18 cellular contexts compared by ENCODE assay signal in the genomic region with DNA sequence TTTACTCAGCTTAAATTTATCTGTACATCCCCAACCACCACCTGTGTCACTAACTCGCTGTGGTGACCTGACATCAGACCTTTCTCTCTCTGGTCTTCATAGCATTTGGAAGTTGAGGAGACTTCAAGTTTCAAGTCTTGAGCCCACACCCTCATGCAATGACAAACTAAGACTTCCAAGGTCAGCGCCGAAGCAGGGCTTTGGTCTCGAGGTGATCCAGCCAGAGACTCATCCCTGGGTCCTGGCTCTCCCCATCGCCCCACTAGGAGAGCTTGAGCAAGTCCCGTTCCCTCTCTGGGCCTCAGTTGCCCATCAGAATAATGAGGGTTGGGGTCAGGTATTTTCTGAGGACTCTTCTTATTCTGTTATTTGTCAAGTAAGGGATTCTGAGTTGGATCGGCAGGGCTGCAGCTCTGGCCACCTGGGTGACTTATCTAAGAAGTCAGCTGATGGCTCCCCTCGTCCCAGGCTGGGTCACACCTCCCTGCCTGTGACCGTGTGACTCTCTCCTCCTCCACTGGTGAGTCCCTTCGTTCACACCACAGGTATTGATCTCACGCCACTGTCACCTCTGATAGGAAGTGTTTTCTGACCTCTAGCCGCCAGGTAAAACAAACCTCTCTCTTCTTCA.
A peak's percentile ranks its signal among the peaks of the same experiment; 100 is the strongest.
DNase-seq lines count a peak whose midpoint lies in the region; ATAC-seq and TF ChIP-seq lines count a peak whose summit lies in the region.
"Had no signal": no experiment of that assay in that cellular context is flagged by ENCODE, and none has a peak within 500 bp of the region (broad histone marks: within the 10 kb centered on the region; RNA-seq: fewer than 3 reads in every experiment).

No MANE protein-coding gene starts in this region.

- H3K36me3 ChIP-seq in right atrium auricular region = no peaks in the 10 kb centered on the region
- no peaks in the 10 kb centered on the region for H3K36me3 ChIP-seq in hepatocyte (replicated peaks; ENCODE audit: insufficient read depth, low read depth)
- no peaks in the 10 kb centered on the region for H3K36me3 ChIP-seq in neuronal stem cell (replicated peaks in 1 of 2; ENCODE audit: control insufficient read depth in 2 of 2, insufficient read depth in 2 of 2, low read length in 2 of 2)
- no peaks in the 10 kb centered on the region for H3K36me3 ChIP-seq in upper lobe of right lung

- no peak overlapping the region for H3K23ac ChIP-seq in neuronal stem cell (ENCODE audit: low read depth, low read length, poor library complexity)

- peak overlapping the region; percentile 40 for H2AK5ac ChIP-seq in neuronal stem cell (ENCODE audit: low read depth, low read length)

- no peak overlapping the region for H2BK12ac ChIP-seq in neuronal stem cell (ENCODE audit: low read length)

- H2AFZ ChIP-seq in hepatocyte = no peak overlapping the region
- H2AFZ ChIP-seq in neuronal stem cell (ENCODE audit: low read length) = no peak overlapping the region
- H2AFZ ChIP-seq: GM23248 had no signal

- peak overlapping the region; percentile 12 for H3K14ac ChIP-seq in neuronal stem cell (ENCODE audit: low read length)

- no peak overlapping the region for H3K9ac ChIP-seq in neuronal stem cell (ENCODE audit: low read depth, low read length, poor library complexity)
- H3K9ac ChIP-seq: GM23248 had no signal

- no peak overlapping the region for H4K91ac ChIP-seq in neuronal stem cell (ENCODE audit: low read depth, low read length, poor library complexity)

- H3K79me1 ChIP-seq in neuronal stem cell (ENCODE audit: low read depth, low read length) = no peaks in the 10 kb centered on the region

- H4K20me1 ChIP-seq in hepatocyte (ENCODE audit: insufficient read depth, poor library complexity, severe bottlenecking) = no peaks in the 10 kb centered on the region

- H3K27ac ChIP-seq in right atrium auricular region = no peak overlapping the region
- H3K27ac ChIP-seq in hepatocyte = no peak overlapping the region
- no peak overlapping the region for H3K27ac ChIP-seq in neuronal stem cell (replicated peaks; ENCODE audit: low read length)
- H3K27ac ChIP-seq in upper lobe of right lung = no peak overlapping the region
- H3K27ac ChIP-seq: GM23248 had no signal

- no peaks in the 10 kb centered on the region for H3K4me1 ChIP-seq in right atrium auricular region
- no peaks in the 10 kb centered on the region for H3K4me1 ChIP-seq in hepatocyte (ENCODE audit: insufficient read depth)
- no peaks in the 10 kb centered on the region for H3K4me1 ChIP-seq in neuronal stem cell (ENCODE audit: control insufficient read depth in 2 of 2, insufficient read depth in 1 of 2, low read depth in 1 of 2, low read length in 2 of 2)
- H3K4me1 ChIP-seq in upper lobe of right lung = no peaks in the 10 kb centered on the region

- peak; percentile 35 for DNase-seq in cardiac septum (ENCODE audit: low spot score)
- no peak for DNase-seq in right atrium auricular region (ENCODE audit: low spot score)
- DNase-seq in hepatocyte (ENCODE audit: low spot score) = peak; percentile 31
- no peak for DNase-seq in neuronal stem cell (ENCODE audit: low spot score)
- DNase-seq in upper lobe of right lung = peak; percentile 32
- DNase-seq in hippocampal formation (lab: John Stamatoyannopoulos, UW) = no peak
- DNase-seq in activated CD4-positive, alpha-beta T cell treated with anti-CD3 and anti-CD28 coated beads, Interleukin-2, amount 50 U/mL, for 1 hour = no peak
- DNase-seq in Right ventricle myocardium inferior (ENCODE audit: missing footprints) = no peak
- DNase-seq: CD4-positive, CD25-positive, alpha-beta regulatory T cell; DMS79; GM23248; Karpas-422; MV-4-11; NCI-H187; NCI-H446; NCI-H526; OCI-M1 had no signal

- H2BK5ac ChIP-seq in neuronal stem cell (ENCODE audit: low read length) = no peak overlapping the region

- H3K9me3 ChIP-seq in right atrium auricular region (peaks cover 6 to 17% of the 10 kb centered on the region in 2 donors), hepatocyte (ENCODE audit: low read depth) (peaks cover 5% of the 10 kb centered on the region), neuronal stem cell (replicated peaks in 1 of 2; ENCODE audit: control insufficient read depth in 2 of 2, insufficient read depth in 1 of 2, low read depth in 1 of 2, low read length in 2 of 2) (peaks cover 0 to 3% of the 10 kb centered on the region in 2 donors), upper lobe of right lung (no peaks in the 10 kb centered on the region)

- no peak overlapping the region for H3K4ac ChIP-seq in neuronal stem cell (ENCODE audit: low read length)

- H3K4me3 ChIP-seq in right atrium auricular region (no peak overlapping the region), hepatocyte (no peak overlapping the region), neuronal stem cell (ENCODE audit: low read length in 2 of 2) (no peak overlapping the region), upper lobe of right lung (no peak overlapping the region)
- H3K4me3 ChIP-seq: GM23248 had no signal

- intact Hi-C loops in cardiac septum (cut with DNase I) (no loop called here), upper lobe of right lung (cut with DNase I) (no loop called here), Right ventricle myocardium inferior (cut with DNase I) (no loop called here)

- no peak overlapping the region for H3K18ac ChIP-seq in neuronal stem cell (ENCODE audit: low read length)

- no peaks in the 10 kb centered on the region for H3K9me2 ChIP-seq in hepatocyte (replicated peaks; ENCODE audit: insufficient read depth)

- no peak overlapping the region for H3K4me2 ChIP-seq in hepatocyte
- no peak overlapping the region for H3K4me2 ChIP-seq in neuronal stem cell (ENCODE audit: insufficient read depth, low read length, poor library complexity, severe bottlenecking)

- no peak overlapping the region for H2BK120ac ChIP-seq in neuronal stem cell (ENCODE audit: low read depth, low read length)

- H3K27me3 ChIP-seq in right atrium auricular region (no peaks in the 10 kb centered on the region), hepatocyte (no peaks in the 10 kb centered on the region), neuronal stem cell (ENCODE audit: control insufficient read depth in 3 of 3, insufficient read depth in 3 of 3, low read depth in 1 of 3, low read length in 3 of 3) (no peaks in the 10 kb centered on the region), upper lobe of right lung (no peaks in the 10 kb centered on the region)

- H4K8ac ChIP-seq in neuronal stem cell (ENCODE audit: low read depth, low read length) = no peak overlapping the region

- TF ChIP-seq CTCF in right atrium auricular region (IDR thresholded peaks at IDR 0.05) = no peak
- no peak for TF ChIP-seq CTCF in hepatocyte (IDR thresholded peaks at IDR 0.05; ENCODE audit: poor library complexity)
- no peak for TF ChIP-seq CTCF in upper lobe of right lung (IDR thresholded peaks at IDR 0.05)

- ATAC-seq in upper lobe of right lung = no peak
- no peak for ATAC-seq in Right ventricle myocardium inferior
- ATAC-seq: HCT116 had no signal

- 75% methylated on average over 12 of the region's 12 CpGs for WGBS in hepatocyte (ENCODE audit: low lambda C conversion rate, missing lambda C conversion rate)
- no CpG with 5 or more reads among the region's 12 CpGs for WGBS in neuronal stem cell (ENCODE audit: extremely low coverage in 2 of 2, insufficient read length in 2 of 2, insufficient replicate concordance in 1 of 2), 2 donors

- H3K79me2 ChIP-seq in hepatocyte = no peaks in the 10 kb centered on the region

- no peak overlapping the region for H2BK15ac ChIP-seq in neuronal stem cell (ENCODE audit: low read length)

Comparison
In these comparisons a context has a peak if more than half of its experiments do, and no peak if none do; other contexts are left out.
1. DNase-seq: peak in cardiac septum (single experiment), hepatocyte (single experiment) and upper lobe of right lung (single experiment); none in right atrium auricular region (single experiment), neuronal stem cell (single experiment), hippocampal formation (0 of 2), activated CD4-positive, alpha-beta T cell treated with anti-CD3 and anti-CD28 coated beads, Interleukin-2, amount 50 U/mL, for 1 hour (single experiment) and Right ventricle myocardium inferior (single experiment).